Comparison of ENCODE assay signal across 8 cellular contexts in genomic region chr1:26530898-26531598, GRCh38. TPM values are rescaled to one million over a fixed set of nuclear protein-coding genes. Genes with fewer than 3 reads are reported as not detected.
A peak's percentile ranks its signal among the peaks of the same experiment; 100 is the strongest.
DNase-seq lines count a peak whose midpoint lies in the region; ATAC-seq and TF ChIP-seq lines count a peak whose summit lies in the region.

No MANE protein-coding gene starts in this region.

- H3K4me1 Mint-ChIP-seq in activated T-cell treated with anti-CD3 and anti-CD28 coated beads, Interleukin-2, amount 50 U/mL, for 72 hours (ENCODE audit: low read depth) = peaks cover 34% of the 10 kb centered on the region
- H3K4me1 Mint-ChIP-seq in T-helper 17 cell = peaks cover 34% of the 10 kb centered on the region

- H3K4me3 Mint-ChIP-seq in activated T-cell treated with anti-CD3 and anti-CD28 coated beads, Interleukin-2, amount 50 U/mL, for 72 hours = peak overlapping the region; percentile 85 to 86
- peak overlapping the region; percentile 83 for H3K4me3 Mint-ChIP-seq in T-helper 17 cell

- H3K27me3 Mint-ChIP-seq in activated T-cell treated with anti-CD3 and anti-CD28 coated beads, Interleukin-2, amount 50 U/mL, for 72 hours (ENCODE audit: low read depth) = no peaks in the 10 kb centered on the region
- no peaks in the 10 kb centered on the region for H3K27me3 Mint-ChIP-seq in T-helper 17 cell

- no peaks in the 10 kb centered on the region for H3K27me3 ChIP-seq in MM.1S (replicated peaks; ENCODE audit: insufficient read depth, low read length)

- H3K9ac ChIP-seq in MM.1S (ENCODE audit: low read length) = no peak overlapping the region

- H3F3A ChIP-seq in MM.1S (ENCODE audit: insufficient read depth, low read length) = no peaks in the 10 kb centered on the region

- peak overlapping the region; percentile 79; the same call in 1 of the 2 replicates for H3K4me3 ChIP-seq in MM.1S (ENCODE audit: low read length)

- H3K36me3 Mint-ChIP-seq in activated T-cell treated with anti-CD3 and anti-CD28 coated beads, Interleukin-2, amount 50 U/mL, for 72 hours (ENCODE audit: insufficient read depth in 2 of 2) = no peaks in the 10 kb centered on the region
- H3K36me3 Mint-ChIP-seq in T-helper 17 cell (ENCODE audit: low read depth) = no peaks in the 10 kb centered on the region

- peak overlapping the region; percentile 77; the same call in 1 of the 2 replicates for H3K4me2 ChIP-seq in MM.1S (ENCODE audit: low read depth, low read length)

- no peaks in the 10 kb centered on the region for H3K9me3 ChIP-seq in MM.1S (replicated peaks; ENCODE audit: insufficient read depth, low read length)
- H3K9me3 ChIP-seq in T-helper 17 cell (ENCODE audit: control insufficient read depth, low read length, poor library complexity, severe bottlenecking) = no peaks in the 10 kb centered on the region

- H3K79me2 ChIP-seq in MM.1S (ENCODE audit: low read length) = peaks cover 11% of the 10 kb centered on the region; the same call in 1 of the 2 replicates

- H3K4me1 ChIP-seq in MM.1S (ENCODE audit: low read length) = peaks cover 15% of the 10 kb centered on the region; the same call in 1 of the 2 replicates

- TF ChIP-seq CTCF in MM.1S (IDR thresholded peaks at IDR 0.05; ENCODE audit: low read length) = 0 out of 2 replicates have a peak, but pooled peaks have one; percentile 5

- no peaks in the 10 kb centered on the region for H3K36me3 ChIP-seq in MM.1S (replicated peaks; ENCODE audit: insufficient read depth, low read length)

- H3K27ac ChIP-seq in MM.1S (ENCODE audit: low read length) = no peak overlapping the region

- peak in 1 of 2 donors; percentile 18 for DNase-seq in activated T-cell treated with anti-CD3 and anti-CD28 coated beads, Interleukin-2, amount 50 U/mL, for 72 hours
- no peak for DNase-seq in activated T-cell treated with anti-CD3 and anti-CD28 coated beads for 4 hours
- DNase-seq in MM.1S = no peak
- no peak for DNase-seq in T-helper 17 cell
- DNase-seq in fibroblast of peridontal ligament (ENCODE audit: extremely low read depth) = peak; percentile 18
- peak; percentile 96 for DNase-seq in renal cortical epithelial cell (ENCODE audit: low read depth)

- H4K20me1 ChIP-seq in MM.1S (ENCODE audit: insufficient read depth, low read length) = no peaks in the 10 kb centered on the region

- H3K9me2 ChIP-seq in MM.1S (replicated peaks; ENCODE audit: insufficient read depth, low read length) = no peaks in the 10 kb centered on the region

- no peaks in the 10 kb centered on the region for H3K9me3 Mint-ChIP-seq in activated T-cell treated with anti-CD3 and anti-CD28 coated beads, Interleukin-2, amount 50 U/mL, for 72 hours

- no peak overlapping the region for H2AFZ ChIP-seq in MM.1S (ENCODE audit: low read length)

- no peak for ATAC-seq in activated T-cell treated with anti-CD3 and anti-CD28 coated beads, Interleukin-2, amount 50 U/mL, for 72 hours (replicated peaks in 1 of 2)
- ATAC-seq in T-helper 17 cell (no peak), GM19351 (IDR thresholded peaks at IDR 0.05; ENCODE audit: unreplicated experiment) (no peak), GM18519 (IDR thresholded peaks at IDR 0.05; ENCODE audit: low FRiP score, unreplicated experiment) (no peak)

- no peak overlapping the region for H3K27ac Mint-ChIP-seq in activated T-cell treated with anti-CD3 and anti-CD28 coated beads, Interleukin-2, amount 50 U/mL, for 72 hours
- peak overlapping the region; percentile 67 for H3K27ac Mint-ChIP-seq in T-helper 17 cell

RNA-seq across cellular contexts. Expression of gene RPS6KA1, which starts 1.5 kb away (rescaled TPM):
- 100 to 1,000 TPM; 154 to 163 TPM for total RNA-seq in activated T-cell treated with anti-CD3 and anti-CD28 coated beads, Interleukin-2, amount 50 U/mL, for 72 hours
- total RNA-seq in T-helper 17 cell (10 to 100 TPM; 76.3 to 98.0 TPM), renal cortical epithelial cell (81.5 and 105 TPM in 2 replicates)

RNA-seq across cellular contexts. Expression of gene HMGN2, which starts 58.8 kb away (rescaled TPM):
- total RNA-seq in activated T-cell treated with anti-CD3 and anti-CD28 coated beads, Interleukin-2, amount 50 U/mL, for 72 hours = 100 to 1,000 TPM; 434 to 439 TPM
- total RNA-seq in T-helper 17 cell (100 to 1,000 TPM; 271 to 276 TPM), renal cortical epithelial cell (63.2 and 94.5 TPM in 2 replicates)

Comparison
In these comparisons a context has a peak if more than half of its experiments do, and no peak if none do; other contexts are left out.
1. DNase-seq: peak in fibroblast of peridontal ligament (single experiment) and renal cortical epithelial cell (single experiment); none in activated T-cell treated with anti-CD3 and anti-CD28 coated beads for 4 hours (single experiment), MM.1S (single experiment) and T-helper 17 cell (0 of 3).